In genomic region chrY:17238406-17238805, GRCh38 we compare ENCODE assay signal across 1 cellular context.
TF ChIP-seq lines count a peak whose summit lies in the region.

No MANE protein-coding gene starts in this region.

TF ChIP-seq in H1, 55 proteins besides CTCF, POLR2A, EP300 and RAD21:
- TF ChIP-seq USF2 (IDR thresholded peaks at IDR 0.05; ENCODE audit: low read length) (no peak), KDM4A (IDR thresholded peaks at IDR 0.05; ENCODE audit: low read depth, low read length, severe bottlenecking) (no peak), SP1 (IDR thresholded peaks at IDR 0.05; ENCODE audit: low read depth, low read length) (no peak), CHD2 (IDR thresholded peaks at IDR 0.05; ENCODE audit: low read length) (no peak), TBP (IDR thresholded peaks at IDR 0.05; ENCODE audit: low read depth, low read length) (no peak), TEAD4 (IDR thresholded peaks at IDR 0.05; ENCODE audit: low read depth, low read length) (no peak), CREB1 (IDR thresholded peaks at IDR 0.05) (no peak), PHF8 (conservative IDR thresholded peaks at IDR 0.05; ENCODE audit: low read depth, low read length) (no peak), SP2 (IDR thresholded peaks at IDR 0.05; ENCODE audit: low read length) (no peak), YY1 (IDR thresholded peaks at IDR 0.05; ENCODE audit: low read depth, low read length) (no peak), KDM1A (IDR thresholded peaks at IDR 0.05; ENCODE audit: borderline replicate concordance, low read length) (no peak), RNF2 (IDR thresholded peaks at IDR 0.05; ENCODE audit: borderline replicate concordance, low read depth, low read length, missing control alignments, poor library complexity, severe bottlenecking) (no peak), SIRT6 (IDR thresholded peaks at IDR 0.05; ENCODE audit: low read length) (no peak), MAFK (IDR thresholded peaks at IDR 0.05; ENCODE audit: low read depth, low read length) (no peak), ATF2 (IDR thresholded peaks at IDR 0.05; ENCODE audit: low read length) (no peak), RXRA (IDR thresholded peaks at IDR 0.05; ENCODE audit: insufficient read depth, low read depth, low read length) (no peak)
